ENCODE assay signal across 19 cellular contexts in the genomic region with DNA sequence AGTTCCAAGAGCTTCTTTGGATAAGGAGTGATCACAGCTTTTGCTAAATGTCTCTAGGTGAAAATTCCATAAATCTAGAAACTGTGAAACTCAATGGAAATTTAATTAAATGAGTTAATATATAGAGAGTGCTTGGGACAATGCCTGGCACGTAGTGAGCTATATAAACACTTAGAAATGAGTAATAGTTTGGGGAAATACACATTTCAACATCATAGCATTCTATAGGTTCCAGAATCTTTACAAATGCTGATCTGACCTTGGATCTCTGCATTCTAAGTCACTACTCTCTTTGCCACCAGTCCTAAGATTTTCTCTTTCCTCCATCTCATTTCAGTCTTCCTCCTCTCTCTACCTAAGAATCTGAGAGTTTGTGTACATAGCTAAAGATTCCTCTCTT.
"Had no signal": no experiment of that assay in that cellular context is flagged by ENCODE, and none has a peak within 500 bp of the region (broad histone marks: within the 10 kb centered on the region; RNA-seq: fewer than 3 reads in every experiment).

No MANE protein-coding gene starts in this region.

- H3K27me3 Mint-ChIP-seq: brain had no signal

- H3K9me3 Mint-ChIP-seq: activated CD8-positive, alpha-beta T cell treated with anti-CD3 and anti-CD28 coated beads for 36 hours; brain; T-helper 1 cell treated with Interleukin-12 subunit alpha and Interleukin-12 subunit beta and Interleukin-4 antibody, amounts not matched to agents 30 μg/mL and 1 μg/mL, for 36 hours had no signal

- H3K4me2 ChIP-seq: hepatocyte had no signal

- H3K4me1 ChIP-seq: upper lobe of right lung had no signal

- DNase-seq: activated CD4-positive, alpha-beta T cell treated with anti-CD3 and anti-CD28 coated beads for 48 hours; activated CD8-positive, alpha-beta T cell treated with anti-CD3 and anti-CD28 coated beads for 36 hours; activated effector memory CD4-positive, alpha-beta T cell treated with anti-CD3 and anti-CD28 coated beads, Interleukin-2, amount 50 U/mL, for 16 hours; activated T-cell treated with anti-CD3 and anti-CD28 coated beads, Interleukin-2, amount 50 U/mL, for 48 hours; amygdala; cerebellar nuclear complex; effector memory CD4-positive, alpha-beta T cell; kidney glomerular epithelial cell; left ventricle myocardium superior; mesendoderm; natural killer cell; upper lobe of right lung had no signal

- H3K4me1 Mint-ChIP-seq: natural killer cell; stimulated activated effector memory CD8-positive, alpha-beta T cell treated with anti-CD3 and anti-CD28 coated beads, Interleukin-12 subunit alpha, Interleukin-12 subunit beta, amount 100 ng/mL, for 72 hours had no signal

- ATAC-seq: activated CD8-positive, alpha-beta T cell treated with anti-CD3 and anti-CD28 coated beads for 36 hours; activated naive CD4-positive, alpha-beta T cell treated with anti-CD3 and anti-CD28 coated beads, Interleukin-2, amount 50 U/mL, for 72 hours; left ventricle myocardium superior; natural killer cell; stimulated activated effector memory CD8-positive, alpha-beta T cell treated with anti-CD3 and anti-CD28 coated beads, Interleukin-12 subunit alpha, Interleukin-12 subunit beta, amount 100 ng/mL, for 72 hours; upper lobe of right lung had no signal

- H3K27me3 ChIP-seq: hepatocyte, neutrophil, upper lobe of right lung had no signal

- H3K36me3 Mint-ChIP-seq: activated naive CD4-positive, alpha-beta T cell treated with anti-CD3 and anti-CD28 coated beads, Interleukin-2, amount 50 U/mL, for 72 hours; brain; natural killer cell; stimulated activated effector memory CD8-positive, alpha-beta T cell treated with anti-CD3 and anti-CD28 coated beads, Interleukin-12 subunit alpha, Interleukin-12 subunit beta, amount 100 ng/mL, for 72 hours had no signal

- H3K79me2 ChIP-seq: hepatocyte had no signal

- H3K27ac Mint-ChIP-seq: activated CD8-positive, alpha-beta T cell treated with anti-CD3 and anti-CD28 coated beads for 36 hours; natural killer cell; stimulated activated effector memory CD8-positive, alpha-beta T cell treated with anti-CD3 and anti-CD28 coated beads, Interleukin-12 subunit alpha, Interleukin-12 subunit beta, amount 100 ng/mL, for 72 hours; T-helper 1 cell treated with Interleukin-12 subunit alpha and Interleukin-12 subunit beta and Interleukin-4 antibody, amounts not matched to agents 30 μg/mL and 1 μg/mL, for 36 hours had no signal

- H3K9me3 ChIP-seq: neutrophil, thoracic aorta, upper lobe of right lung had no signal

- H3K4me3 ChIP-seq: hepatocyte, thoracic aorta, upper lobe of right lung had no signal

- H2AFZ ChIP-seq: hepatocyte had no signal

- H3K27ac ChIP-seq: hepatocyte, neutrophil, thoracic aorta, upper lobe of right lung had no signal

- H3K4me3 Mint-ChIP-seq: activated CD8-positive, alpha-beta T cell treated with anti-CD3 and anti-CD28 coated beads for 36 hours; brain; natural killer cell; stimulated activated effector memory CD8-positive, alpha-beta T cell treated with anti-CD3 and anti-CD28 coated beads, Interleukin-12 subunit alpha, Interleukin-12 subunit beta, amount 100 ng/mL, for 72 hours; T-helper 1 cell treated with Interleukin-12 subunit alpha and Interleukin-12 subunit beta and Interleukin-4 antibody, amounts not matched to agents 30 μg/mL and 1 μg/mL, for 36 hours had no signal

- H3K36me3 ChIP-seq: neutrophil, thoracic aorta, upper lobe of right lung had no signal
